Comparison of ENCODE assay signal across 14 cellular contexts in the genomic region with DNA sequence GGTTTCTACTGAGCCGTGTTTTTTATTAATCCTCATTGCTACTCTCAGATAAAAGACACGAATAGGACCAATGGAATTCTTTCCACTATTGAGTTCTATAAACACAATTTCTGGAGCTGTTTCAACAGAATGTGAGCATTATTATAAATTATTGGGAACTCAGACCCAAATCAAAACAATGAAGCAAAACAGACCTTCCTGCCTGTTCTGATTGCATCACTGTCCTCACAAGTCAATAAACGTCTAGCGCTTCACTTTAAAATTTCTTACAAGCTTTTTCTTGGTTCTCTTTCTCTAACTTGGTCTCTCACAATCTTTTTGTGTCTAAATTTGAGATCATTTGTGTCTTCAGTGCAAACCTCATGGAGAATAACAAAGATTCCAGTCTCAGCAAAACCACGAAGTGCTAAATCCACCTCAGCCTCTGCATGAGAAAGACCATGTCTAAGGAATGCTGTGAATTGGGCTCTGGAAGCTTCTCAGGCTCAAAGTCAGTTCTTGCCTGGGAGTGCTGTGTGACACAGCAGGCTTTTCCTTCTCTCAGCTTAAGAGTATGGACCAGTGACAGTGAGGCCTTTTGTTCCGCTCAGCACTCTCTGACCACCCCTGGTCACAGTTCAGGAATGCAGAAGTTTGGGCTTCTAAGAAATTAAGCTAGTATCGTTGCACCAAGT. TPM values are rescaled to one million over a fixed set of nuclear protein-coding genes. Genes with fewer than 3 reads are reported as not detected.
DNase-seq lines count a peak whose midpoint lies in the region; ATAC-seq and TF ChIP-seq lines count a peak whose summit lies in the region.
"Had no signal": no experiment of that assay in that cellular context is flagged by ENCODE, and none has a peak within 500 bp of the region (broad histone marks: within the 10 kb centered on the region; RNA-seq: fewer than 3 reads in every experiment).

No MANE protein-coding gene starts in this region.

- 11 to 12% methylated on average over 7 of the region's 7 CpGs for WGBS in GM23248 (ENCODE audit: low coverage in 1 of 2, low lambda C conversion rate in 2 of 2, missing lambda C conversion rate in 2 of 2), 2 experiments
- WGBS in body of pancreas, 2 donors, result 39 to 45% methylated on average over 7 of the region's 7 CpGs

- peak overlapping the region; percentile 41 for H3K4me2 ChIP-seq in GM23248 (ENCODE audit: unreplicated experiment)
- H3K4me2 ChIP-seq in skeletal muscle satellite cell (ENCODE audit: low read length), result no peak overlapping the region

- H3K27ac Mint-ChIP-seq in activated CD4-positive, alpha-beta T cell treated with anti-CD3 and anti-CD28 coated beads, Interleukin-2, amount 10 ng/mL, durations not matched to agents 24 days and 14 days, result no peak overlapping the region
- H3K27ac Mint-ChIP-seq: activated naive CD4-positive, alpha-beta T cell treated with anti-CD3 and anti-CD28 coated beads, Interleukin-2, amount 10 ng/mL, durations not matched to agents 7 days and 5 days had no signal

- H3K4me3 ChIP-seq in GM23248 (no peak overlapping the region), body of pancreas (no peak overlapping the region), skeletal muscle satellite cell (ENCODE audit: low read length) (no peak overlapping the region)

- H4K20me1 ChIP-seq in GM23248 (ENCODE audit: insufficient read depth), result no peaks in the 10 kb centered on the region

- no peaks in the 10 kb centered on the region for H3K9me2 ChIP-seq in GM23248 (ENCODE audit: insufficient read depth)

- H3F3A ChIP-seq in GM23248 (ENCODE audit: insufficient read depth), result no peaks in the 10 kb centered on the region

- H3K4me3 Mint-ChIP-seq in activated CD4-positive, alpha-beta T cell treated with anti-CD3 and anti-CD28 coated beads, Interleukin-2, amount 10 ng/mL, durations not matched to agents 24 days and 14 days, result no peak overlapping the region
- H3K4me3 Mint-ChIP-seq: activated naive CD4-positive, alpha-beta T cell treated with anti-CD3 and anti-CD28 coated beads, Interleukin-2, amount 10 ng/mL, durations not matched to agents 7 days and 5 days had no signal

- H3K27me3 Mint-ChIP-seq in activated CD4-positive, alpha-beta T cell treated with anti-CD3 and anti-CD28 coated beads, Interleukin-2, amount 10 ng/mL, durations not matched to agents 24 days and 14 days, result no peaks in the 10 kb centered on the region
- H3K27me3 Mint-ChIP-seq: activated naive CD4-positive, alpha-beta T cell treated with anti-CD3 and anti-CD28 coated beads, Interleukin-2, amount 10 ng/mL, durations not matched to agents 7 days and 5 days had no signal

- H3K9ac ChIP-seq in GM23248 (no peak overlapping the region), skeletal muscle satellite cell (ENCODE audit: low read depth, low read length) (peak overlapping the region; percentile 13)

- H3K27ac ChIP-seq in GM23248 (no peak overlapping the region), body of pancreas (peak overlapping the region in 2 of 4 donors; percentile 19 to 47)
- H3K27ac ChIP-seq: HL-60 had no signal

- no peaks in the 10 kb centered on the region for H3K4me1 Mint-ChIP-seq in activated CD4-positive, alpha-beta T cell treated with anti-CD3 and anti-CD28 coated beads, Interleukin-2, amount 10 ng/mL, durations not matched to agents 24 days and 14 days
- H3K4me1 Mint-ChIP-seq: activated naive CD4-positive, alpha-beta T cell treated with anti-CD3 and anti-CD28 coated beads, Interleukin-2, amount 10 ng/mL, durations not matched to agents 7 days and 5 days had no signal

- no peak for TF ChIP-seq CTCF in body of pancreas (IDR thresholded peaks at IDR 0.05)

- intact Hi-C loops in body of pancreas (cut with DNase I), result no loop called here
- intact Hi-C loops in activated CD4-positive, alpha-beta T cell treated with anti-CD3 and anti-CD28 coated beads, Interleukin-2, amount 10 ng/mL, durations not matched to agents 24 days and 14 days (cut with micrococcal nuclease), result no loop called here

- peak; percentile 21 for ATAC-seq in body of pancreas
- ATAC-seq in HG03196 (IDR thresholded peaks at IDR 0.05; ENCODE audit: unreplicated experiment), result no peak

- H3K27me3 ChIP-seq in GM23248 (replicated peaks; ENCODE audit: insufficient read depth) (0 out of 2 replicates have a peak, but pooled peaks cover 15% of the 10 kb centered on the region), body of pancreas (no peaks in the 10 kb centered on the region), skeletal muscle satellite cell (ENCODE audit: control insufficient read depth, insufficient read depth, low read length) (no peaks in the 10 kb centered on the region)

- in situ Hi-C loops in GM23248 (cut with MboI), result no loop called here

- no peak for TF ChIP-seq POLR2A in body of pancreas (IDR thresholded peaks at IDR 0.05)

- no peak overlapping the region for H2AFZ ChIP-seq in GM23248

- H3K36me3 Mint-ChIP-seq in activated CD4-positive, alpha-beta T cell treated with anti-CD3 and anti-CD28 coated beads, Interleukin-2, amount 10 ng/mL, durations not matched to agents 24 days and 14 days (ENCODE audit: low read depth), result no peaks in the 10 kb centered on the region
- H3K36me3 Mint-ChIP-seq: activated naive CD4-positive, alpha-beta T cell treated with anti-CD3 and anti-CD28 coated beads, Interleukin-2, amount 10 ng/mL, durations not matched to agents 7 days and 5 days had no signal

- DNase-seq in GM23248 (peak; percentile 44), body of pancreas (peak in 1 of 4 donors; percentile 3), iPS-NIHi11 (ENCODE audit: low spot score) (peak; percentile 76), cerebellar nuclear complex (lab: John Stamatoyannopoulos, UW) (no peak)
- DNase-seq in activated CD4-positive, alpha-beta T cell treated with anti-CD3 and anti-CD28 coated beads, Interleukin-2, amount 10 ng/mL, durations not matched to agents 24 days and 14 days, result no peak
- DNase-seq in activated CD4-positive, alpha-beta T cell treated with anti-CD3 and anti-CD28 coated beads, Interleukin-2, amount 50 U/mL, for 48 hours, result no peak
- DNase-seq: activated CD4-positive, alpha-beta T cell treated with anti-CD3 and anti-CD28 coated beads for 1 hour; activated naive CD4-positive, alpha-beta T cell treated with anti-CD3 and anti-CD28 coated beads, Interleukin-2, amount 10 ng/mL, durations not matched to agents 7 days and 5 days; GOT3; NCI-H1694; OCI-M1 had no signal

- H3K4me1 ChIP-seq in GM23248 (ENCODE audit: insufficient read depth) (peaks cover 12% of the 10 kb centered on the region), body of pancreas (peaks cover 4% of the 10 kb centered on the region), skeletal muscle satellite cell (ENCODE audit: control insufficient read depth, insufficient read depth, low read length) (peaks cover 18% of the 10 kb centered on the region)

- H3K36me3 ChIP-seq in GM23248 (ENCODE audit: low read depth) (no peaks in the 10 kb centered on the region), body of pancreas (replicated peaks in 1 of 2; ENCODE audit: insufficient read depth in 1 of 2, low read depth in 2 of 2) (no peaks in the 10 kb centered on the region), skeletal muscle satellite cell (ENCODE audit: insufficient read depth, low read length) (no peaks in the 10 kb centered on the region)

- H3K9me3 Mint-ChIP-seq in activated CD4-positive, alpha-beta T cell treated with anti-CD3 and anti-CD28 coated beads, Interleukin-2, amount 10 ng/mL, durations not matched to agents 24 days and 14 days, result no peaks in the 10 kb centered on the region

- H3K9me3 ChIP-seq in GM23248 (ENCODE audit: low read depth) (no peaks in the 10 kb centered on the region), body of pancreas (no peaks in the 10 kb centered on the region), skeletal muscle satellite cell (replicated peaks; ENCODE audit: low read length) (no peaks in the 10 kb centered on the region)

- H3K79me2 ChIP-seq in GM23248 (ENCODE audit: insufficient read depth), result no peaks in the 10 kb centered on the region

RNA-seq across cellular contexts. Expression of a gene that starts 22.8 kb away (rescaled TPM):
- 0.63 TPM in 1 of 2 replicates, not detected in the other for total RNA-seq in GM23248 (2014; rRNA removed; shearing (Covaris generic))
- polyA plus RNA-seq in GM23248 (2016; fragmentation: Nextera tagmentation; extraction: Ambion mirVana), result 0.20 and 0.25 TPM in 2 replicates
- total RNA-seq in body of pancreas, result 10 to 100 TPM; 16.3 to 16.5 TPM
- total RNA-seq in skeletal muscle satellite cell (2012; rRNA removed), result 1.5 and 2.6 TPM in 2 replicates
- total RNA-seq in activated CD4-positive, alpha-beta T cell treated with anti-CD3 and anti-CD28 coated beads, Interleukin-2, amount 10 ng/mL, durations not matched to agents 24 days and 14 days, result not detected in 2 replicates

Comparison
In these comparisons a context has a peak if more than half of its experiments do, and no peak if none do; other contexts are left out.
1. DNase-seq: peak in GM23248 (single experiment) and iPS-NIHi11 (single experiment); none in activated CD4-positive, alpha-beta T cell treated with anti-CD3 and anti-CD28 coated beads, Interleukin-2, amount 10 ng/mL, durations not matched to agents 24 days and 14 days (single experiment), activated CD4-positive, alpha-beta T cell treated with anti-CD3 and anti-CD28 coated beads, Interleukin-2, amount 50 U/mL, for 48 hours (0 of 2) and cerebellar nuclear complex (0 of 2).
2. RNA of a gene that starts 22.8 kb away (total RNA-seq): 16.3 to 16.5 TPM in body of pancreas; 0.63 TPM in GM23248 and not detected in activated CD4-positive, alpha-beta T cell treated with anti-CD3 and anti-CD28 coated beads, Interleukin-2, amount 10 ng/mL, durations not matched to agents 24 days and 14 days; every median in the first group is over 10 times any median in the second.